9 cellular contexts compared by ENCODE assay signal in genomic region chr7:2821161-2821841, GRCh38. TPM values are rescaled to one million over a fixed set of nuclear protein-coding genes. Genes with fewer than 3 reads are reported as not detected.
DNase-seq lines count a peak whose midpoint lies in the region; ATAC-seq and TF ChIP-seq lines count a peak whose summit lies in the region.
"Had no signal": no experiment of that assay in that cellular context is flagged by ENCODE, and none has a peak within 500 bp of the region (broad histone marks: within the 10 kb centered on the region; RNA-seq: fewer than 3 reads in every experiment).

No MANE protein-coding gene starts in this region.

- H3K27ac Mint-ChIP-seq in chondrocyte (ENCODE audit: unreplicated experiment): peak overlapping the region; percentile 96
- no peak overlapping the region for H3K27ac Mint-ChIP-seq in activated CD4-positive, alpha-beta T cell treated with anti-CD3 and anti-CD28 coated beads, Interleukin-2, amount 10 ng/mL, durations not matched to agents 24 days and 14 days

- H3K27me3 Mint-ChIP-seq in chondrocyte (ENCODE audit: low read depth): no peaks in the 10 kb centered on the region
- H3K27me3 Mint-ChIP-seq in activated CD4-positive, alpha-beta T cell treated with anti-CD3 and anti-CD28 coated beads, Interleukin-2, amount 10 ng/mL, durations not matched to agents 24 days and 14 days: no peaks in the 10 kb centered on the region

- H3K4me3 ChIP-seq in muscle layer of duodenum (ENCODE audit: low read depth in 1 of 2, low read length in 2 of 2): no peak overlapping the region
- H3K4me3 ChIP-seq: SK-N-MC had no signal

- H3K27ac ChIP-seq in muscle layer of duodenum (ENCODE audit: low read length): peak overlapping the region; percentile 42

- H3K4me1 Mint-ChIP-seq in chondrocyte (ENCODE audit: low read depth): peaks cover 93% of the 10 kb centered on the region
- peaks cover 36% of the 10 kb centered on the region for H3K4me1 Mint-ChIP-seq in activated CD4-positive, alpha-beta T cell treated with anti-CD3 and anti-CD28 coated beads, Interleukin-2, amount 10 ng/mL, durations not matched to agents 24 days and 14 days

- H3K4me3 Mint-ChIP-seq in chondrocyte (ENCODE audit: unreplicated experiment): no peak overlapping the region
- H3K4me3 Mint-ChIP-seq in activated CD4-positive, alpha-beta T cell treated with anti-CD3 and anti-CD28 coated beads, Interleukin-2, amount 10 ng/mL, durations not matched to agents 24 days and 14 days: no peak overlapping the region

- H3K36me3 Mint-ChIP-seq in chondrocyte (ENCODE audit: low read depth): no peaks in the 10 kb centered on the region
- H3K36me3 Mint-ChIP-seq in activated CD4-positive, alpha-beta T cell treated with anti-CD3 and anti-CD28 coated beads, Interleukin-2, amount 10 ng/mL, durations not matched to agents 24 days and 14 days (ENCODE audit: low read depth): no peaks in the 10 kb centered on the region

- H3K36me3 ChIP-seq in muscle layer of duodenum (ENCODE audit: control insufficient read depth in 1 of 2, insufficient read depth in 2 of 2, low read length in 2 of 2): no peaks in the 10 kb centered on the region

- no peaks in the 10 kb centered on the region for H3K9me3 Mint-ChIP-seq in chondrocyte (ENCODE audit: low read depth)
- H3K9me3 Mint-ChIP-seq in activated CD4-positive, alpha-beta T cell treated with anti-CD3 and anti-CD28 coated beads, Interleukin-2, amount 10 ng/mL, durations not matched to agents 24 days and 14 days: no peaks in the 10 kb centered on the region

- H3K9me3 ChIP-seq in muscle layer of duodenum (ENCODE audit: control insufficient read depth in 1 of 2, low read length in 2 of 2): no peaks in the 10 kb centered on the region

- intact Hi-C loops in activated CD4-positive, alpha-beta T cell treated with anti-CD3 and anti-CD28 coated beads, Interleukin-2, amount 10 ng/mL, durations not matched to agents 24 days and 14 days (cut with micrococcal nuclease): loop anchor here (5.0 kb wide), 1 partner anchor 34 kb away; no protein-coding TSS in a partner anchor

- ATAC-seq in GM21737 (IDR thresholded peaks at IDR 0.05; ENCODE audit: unreplicated experiment): peak; percentile 38
- no peak for ATAC-seq in HG03439 (IDR thresholded peaks at IDR 0.05; ENCODE audit: unreplicated experiment)

- DNase-seq in DMS53 (lab: John Stamatoyannopoulos, UW): peak; percentile 69
- peak; percentile 52 for DNase-seq in NCI-H128 (lab: John Stamatoyannopoulos, UW; ENCODE audit: unreplicated experiment)
- DNase-seq in chondrocyte (ENCODE audit: low spot score): no peak
- no peak for DNase-seq in RKO (ENCODE audit: low spot score)
- no peak for DNase-seq in activated CD4-positive, alpha-beta T cell treated with anti-CD3 and anti-CD28 coated beads, Interleukin-2, amount 10 ng/mL, durations not matched to agents 24 days and 14 days

- TF ChIP-seq CTCF in chondrocyte (IDR thresholded peaks at IDR 0.05): peak; percentile 19

- H3K4me1 ChIP-seq in muscle layer of duodenum (ENCODE audit: control insufficient read depth in 1 of 2, insufficient read depth in 2 of 2, low read length in 2 of 2): peaks cover 11 to 41% of the 10 kb centered on the region in 2 donors

- no peaks in the 10 kb centered on the region for H3K27me3 ChIP-seq in muscle layer of duodenum (ENCODE audit: low read depth, low read length)

RNA-seq across cellular contexts. Expression of gene GNA12, which starts 22.8 kb away (rescaled TPM):
- total RNA-seq in chondrocyte: 77.5 to 111 TPM (median 108 TPM) in 3 replicates
- 30.6 and 31.0 TPM in 2 replicates for total RNA-seq in activated CD4-positive, alpha-beta T cell treated with anti-CD3 and anti-CD28 coated beads, Interleukin-2, amount 10 ng/mL, durations not matched to agents 24 days and 14 days

Comparison
In these comparisons a context has a peak if more than half of its experiments do, and no peak if none do; other contexts are left out.
1. DNase-seq: peak in DMS53 (single experiment) and NCI-H128 (single experiment); none in chondrocyte (single experiment), RKO (single experiment) and activated CD4-positive, alpha-beta T cell treated with anti-CD3 and anti-CD28 coated beads, Interleukin-2, amount 10 ng/mL, durations not matched to agents 24 days and 14 days (single experiment).